Comparison of ENCODE assay signal across 22 cellular contexts in the genomic region with DNA sequence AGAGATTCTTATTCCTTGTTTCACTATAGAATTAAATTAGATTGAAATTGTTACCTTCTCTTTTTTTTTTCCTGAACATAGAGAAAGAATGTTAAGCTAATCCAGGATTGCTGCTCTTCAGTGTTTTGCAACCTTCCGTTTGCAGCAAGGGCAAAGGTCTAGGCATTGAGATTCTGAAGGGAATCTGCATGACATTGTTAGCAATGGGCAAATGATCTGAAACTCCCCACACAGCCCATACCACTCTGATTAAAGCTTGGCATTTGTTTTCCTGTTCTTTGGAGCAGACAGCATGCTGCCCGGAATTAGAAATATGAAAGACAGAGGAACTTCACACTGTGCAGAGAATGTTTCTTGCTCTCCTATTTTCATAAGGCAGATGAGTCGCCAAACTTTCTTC.
"Had no signal": no experiment of that assay in that cellular context is flagged by ENCODE, and none has a peak within 500 bp of the region (broad histone marks: within the 10 kb centered on the region; RNA-seq: fewer than 3 reads in every experiment).

No MANE protein-coding gene starts in this region.

- H3K9me3 ChIP-seq: gastrocnemius medialis, suprapubic skin, transverse colon, upper lobe of right lung, uterus had no signal

- H3K4me3 ChIP-seq: gastrocnemius medialis, lung, smooth muscle cell, suprapubic skin, transverse colon, upper lobe of right lung, uterus had no signal

- H3K27ac ChIP-seq: gastrocnemius medialis, parathyroid adenoma, suprapubic skin, transverse colon, upper lobe of right lung, uterus had no signal

- H3K4me1 ChIP-seq: gastrocnemius medialis, parathyroid adenoma, suprapubic skin, transverse colon, upper lobe of right lung, uterus had no signal

- H3K27me3 ChIP-seq: gastrocnemius medialis, suprapubic skin, transverse colon, upper lobe of right lung, uterus had no signal

- H3K36me3 Mint-ChIP-seq: memory B cell, natural killer cell had no signal

- H3K27me3 Mint-ChIP-seq: effector memory CD8-positive, alpha-beta T cell; memory B cell; progenitor cell of endocrine pancreas; stimulated activated naive CD8-positive, alpha-beta T cell treated with anti-CD3 and anti-CD28 coated beads, Interleukin-15, amount 100 ng/mL, for 72 hours had no signal

- H3K9ac ChIP-seq: parathyroid adenoma had no signal

- H3K27ac Mint-ChIP-seq: effector memory CD8-positive, alpha-beta T cell; memory B cell; natural killer cell; progenitor cell of endocrine pancreas; stimulated activated naive CD8-positive, alpha-beta T cell treated with anti-CD3 and anti-CD28 coated beads, Interleukin-15, amount 100 ng/mL, for 72 hours had no signal

- DNase-seq: cortex of kidney; effector memory CD8-positive, alpha-beta T cell; gastrocnemius medialis; head of caudate nucleus; natural killer cell; stimulated activated CD4-positive, alpha-beta T cell treated with anti-CD3 and anti-CD28 coated beads, Interleukin-12 subunit alpha, Interleukin-12 subunit beta, amount 100 ng/mL, for 4 hours; stimulated activated CD4-positive, alpha-beta T cell treated with anti-CD3 and anti-CD28 coated beads, Interleukin-1b, Interleukin-23, amount 100 ng/mL, for 48 hours; stimulated activated CD4-positive, alpha-beta T cell treated with anti-CD3 and anti-CD28 coated beads, Interleukin-4, amount 100 ng/mL, for 1 hour; stimulated activated CD8-positive, alpha-beta memory T cell treated with anti-CD3 and anti-CD28 coated beads, Interleukin-4, amount 100 ng/mL, for 48 hours; stimulated activated naive CD4-positive, alpha-beta T cell; stimulated activated naive CD8-positive, alpha-beta T cell treated with anti-CD3 and anti-CD28 coated beads, Interleukin-15, amount 100 ng/mL, for 72 hours; transverse colon; upper lobe of right lung; uterus had no signal

- H3K4me1 Mint-ChIP-seq: memory B cell; natural killer cell; stimulated activated naive CD8-positive, alpha-beta T cell treated with anti-CD3 and anti-CD28 coated beads, Interleukin-15, amount 100 ng/mL, for 72 hours had no signal

- ATAC-seq: effector memory CD8-positive, alpha-beta T cell; gastrocnemius medialis; left lobe of liver; natural killer cell; sciatic nerve; stimulated activated naive CD8-positive, alpha-beta T cell treated with anti-CD3 and anti-CD28 coated beads, Interleukin-15, amount 100 ng/mL, for 72 hours; upper lobe of right lung had no signal

- H3K4me3 Mint-ChIP-seq: effector memory CD8-positive, alpha-beta T cell; memory B cell; natural killer cell; stimulated activated naive CD8-positive, alpha-beta T cell treated with anti-CD3 and anti-CD28 coated beads, Interleukin-15, amount 100 ng/mL, for 72 hours had no signal

- H3K36me3 ChIP-seq: gastrocnemius medialis, suprapubic skin, transverse colon, upper lobe of right lung, uterus had no signal
